In genomic region chr15:40061212-40061901, GRCh38 we compare ENCODE assay signal across 12 cellular contexts. TPM values are rescaled to one million over a fixed set of nuclear protein-coding genes. Genes with fewer than 3 reads are reported as not detected.
A peak's percentile ranks its signal among the peaks of the same experiment; 100 is the strongest.
DNase-seq lines count a peak whose midpoint lies in the region; ATAC-seq and TF ChIP-seq lines count a peak whose summit lies in the region.
"Had no signal": no experiment of that assay in that cellular context is flagged by ENCODE, and none has a peak within 500 bp of the region (broad histone marks: within the 10 kb centered on the region; RNA-seq: fewer than 3 reads in every experiment).

No MANE protein-coding gene starts in this region.

- H3K4me3 ChIP-seq in spleen, result no peak overlapping the region

- no peak for TF ChIP-seq POLR2A in spleen (IDR thresholded peaks at IDR 0.05)

- H3K27ac ChIP-seq in spleen (no peak overlapping the region), caudate nucleus (ENCODE audit: low read depth, low read length) (no peak overlapping the region)
- H3K27ac ChIP-seq: epithelial cell of prostate had no signal

- H3K4me1 Mint-ChIP-seq in activated CD4-positive, alpha-beta T cell treated with anti-CD3 and anti-CD28 coated beads for 36 hours, result peaks cover 36% of the 10 kb centered on the region

- CTCF ChIA-PET in activated CD4-positive, alpha-beta T cell treated with anti-CD3 and anti-CD28 coated beads for 36 hours (lab: Charles Lee), result interaction anchor here (0.9 to 3.8 kb wide), 6 partner anchors 14 to 48 kb away, joined by 3 to 18 read pairs (median 6); no protein-coding TSS in a partner anchor

- no peaks in the 10 kb centered on the region for H3K27me3 ChIP-seq in spleen (replicated peaks in 1 of 7)

- intact Hi-C loops in activated CD4-positive, alpha-beta T cell treated with anti-CD3 and anti-CD28 coated beads for 36 hours (cut with DNase I, micrococcal nuclease), result loop anchor here in 1 of 2 experiments (5.0 kb wide), 1 partner anchor 46 kb away; the partner anchor contains the start of gene BMF
- intact Hi-C loops in spleen (cut with DNase I; ENCODE audit: low total_unique reads), result no loop called here

- H3K27ac Mint-ChIP-seq in activated CD4-positive, alpha-beta T cell treated with anti-CD3 and anti-CD28 coated beads for 36 hours, result no peak overlapping the region
- H3K27ac Mint-ChIP-seq: H9, WTC11 had no signal

- WGBS in spleen, 5 donors, result 82 to 87% (median 86%) methylated on average over 15 of the region's 15 CpGs

- peaks cover 0 to 11% (median 0%) of the 10 kb centered on the region in 6 donors for H3K36me3 ChIP-seq in spleen

- no peak for TF ChIP-seq CTCF in spleen (IDR thresholded peaks at IDR 0.05 in 8 of 11, conservative IDR thresholded peaks at IDR 0.05 in 3 of 11)

- H3K4me3 Mint-ChIP-seq in activated CD4-positive, alpha-beta T cell treated with anti-CD3 and anti-CD28 coated beads for 36 hours, result no peak overlapping the region
- H3K4me3 Mint-ChIP-seq: H9, WTC11 had no signal

- ATAC-seq in activated CD4-positive, alpha-beta T cell treated with anti-CD3 and anti-CD28 coated beads for 36 hours, result peak; percentile 69
- peak; percentile 47 for ATAC-seq in GM21737 (IDR thresholded peaks at IDR 0.05; ENCODE audit: unreplicated experiment)
- peak; percentile 45 for ATAC-seq in HG03565 (IDR thresholded peaks at IDR 0.05; ENCODE audit: unreplicated experiment)
- ATAC-seq: WTC11 had no signal

- H3K27me3 Mint-ChIP-seq in activated CD4-positive, alpha-beta T cell treated with anti-CD3 and anti-CD28 coated beads for 36 hours, result no peaks in the 10 kb centered on the region

- H3K9me3 Mint-ChIP-seq in activated CD4-positive, alpha-beta T cell treated with anti-CD3 and anti-CD28 coated beads for 36 hours (ENCODE audit: low read depth), result no peaks in the 10 kb centered on the region
- H3K9me3 Mint-ChIP-seq: H9, WTC11 had no signal

- H3K9me3 ChIP-seq in spleen, result no peaks in the 10 kb centered on the region

- POLR2A ChIA-PET in activated CD4-positive, alpha-beta T cell treated with anti-CD3 and anti-CD28 coated beads for 36 hours (lab: Charles Lee), result interaction anchor here (0.5 to 0.9 kb wide), 3 partner anchors 13 to 102 kb away, joined by 3 to 6 read pairs (median 4); no protein-coding TSS in a partner anchor

- peak; percentile 64 for DNase-seq in activated CD4-positive, alpha-beta T cell treated with anti-CD3 and anti-CD28 coated beads for 36 hours
- no peak for DNase-seq in activated CD4-positive, alpha-beta T cell treated with anti-CD3 and anti-CD28 coated beads, Interleukin-2, amount 50 U/mL, for 4 hours
- DNase-seq in spleen, result peak; percentile 17
- no peak for DNase-seq in caudate nucleus (lab: John Stamatoyannopoulos, UW)
- DNase-seq in GOT3 (lab: John Stamatoyannopoulos, UW), result no peak
- no peak for DNase-seq in activated CD4-positive, CD25-positive, alpha-beta regulatory T cell (lab: John Stamatoyannopoulos, UW)
- DNase-seq: amniotic stem cell, H9 had no signal

- no peaks in the 10 kb centered on the region for H3K36me3 Mint-ChIP-seq in activated CD4-positive, alpha-beta T cell treated with anti-CD3 and anti-CD28 coated beads for 36 hours (ENCODE audit: low read depth)
- H3K36me3 Mint-ChIP-seq: WTC11 had no signal

- H3K4me1 ChIP-seq in spleen, result peaks cover 0 to 26% (median 9%) of the 10 kb centered on the region in 6 donors

RNA-seq across cellular contexts. Expression of gene SRP14, which starts 22.4 kb away (rescaled TPM):
- total RNA-seq in activated CD4-positive, alpha-beta T cell treated with anti-CD3 and anti-CD28 coated beads for 36 hours, result 100 to 1,000 TPM; 124 to 157 TPM
- total RNA-seq in spleen, result 100 to 1,000 TPM; 109 to 256 (median 145) TPM
- polyA plus RNA-seq in spleen, result 100 to 1,000 TPM; 295 to 356 (median 353) TPM

RNA-seq across cellular contexts. Expression of gene BMF, which starts 47.3 kb away (rescaled TPM):
- 1 to 10 TPM; 7.6 to 8.4 TPM for total RNA-seq in activated CD4-positive, alpha-beta T cell treated with anti-CD3 and anti-CD28 coated beads for 36 hours
- total RNA-seq in spleen, result 10 to 100 TPM; 16.9 to 77.9 (median 36.1) TPM
- polyA plus RNA-seq in spleen, result 10 to 100 TPM; 25.5 to 33.1 (median 27.7) TPM

Comparison
In these comparisons a context has a peak if more than half of its experiments do, and no peak if none do; other contexts are left out.
1. DNase-seq: peak in activated CD4-positive, alpha-beta T cell treated with anti-CD3 and anti-CD28 coated beads for 36 hours (single experiment) and spleen (single experiment); none in activated CD4-positive, alpha-beta T cell treated with anti-CD3 and anti-CD28 coated beads, Interleukin-2, amount 50 U/mL, for 4 hours (0 of 2), caudate nucleus (0 of 61), GOT3 (single experiment) and activated CD4-positive, CD25-positive, alpha-beta regulatory T cell (0 of 4).
2. Peak in every context shown above with its lines, with median percentiles within 50 percentile points of each other: ATAC-seq.